ENCODE assay signal across 17 cellular contexts in genomic region chr5:14854806-14855205, GRCh38.
"Had no signal": no experiment of that assay in that cellular context is flagged by ENCODE, and none has a peak within 500 bp of the region (broad histone marks: within the 10 kb centered on the region; RNA-seq: fewer than 3 reads in every experiment).

No MANE protein-coding gene starts in this region.

- DNase-seq: activated CD4-positive, alpha-beta T cell treated with anti-CD3 and anti-CD28 coated beads, Interleukin-2, amount 10 ng/mL, durations not matched to agents 24 days and 14 days; activated CD8-positive, alpha-beta T cell treated with anti-CD3 and anti-CD28 coated beads, Interleukin-2, amount 10 ng/mL, durations not matched to agents 7 days and 5 days; activated gamma-delta T cell; activated naive CD8-positive, alpha-beta T cell treated with anti-CD3 and anti-CD28 coated beads for 36 hours; activated T-cell treated with anti-CD3 and anti-CD28 coated beads, Interleukin-2, amount 50 U/mL, for 48 hours; amygdala; central memory CD4-positive, alpha-beta T cell; effector CD4-positive, alpha-beta T cell; stomach; T-helper 1 cell; T1000; trophoblast cell had no signal

- H3K27me3 ChIP-seq: stomach had no signal

- ATAC-seq: activated CD8-positive, alpha-beta T cell treated with anti-CD3 and anti-CD28 coated beads, Interleukin-2, amount 10 ng/mL, durations not matched to agents 7 days and 5 days; left lobe of liver had no signal

- H3K9me3 Mint-ChIP-seq: activated CD4-positive, alpha-beta T cell treated with anti-CD3 and anti-CD28 coated beads, Interleukin-2, amount 10 ng/mL, durations not matched to agents 24 days and 14 days; activated naive CD8-positive, alpha-beta T cell treated with anti-CD3 and anti-CD28 coated beads for 36 hours; mesothelial cell of epicardium had no signal

- H3K27ac Mint-ChIP-seq: activated CD4-positive, alpha-beta T cell treated with anti-CD3 and anti-CD28 coated beads, Interleukin-2, amount 10 ng/mL, durations not matched to agents 24 days and 14 days; activated CD8-positive, alpha-beta T cell treated with anti-CD3 and anti-CD28 coated beads, Interleukin-2, amount 10 ng/mL, durations not matched to agents 7 days and 5 days; activated naive CD8-positive, alpha-beta T cell treated with anti-CD3 and anti-CD28 coated beads for 36 hours; mesothelial cell of epicardium had no signal

- H3K9me3 ChIP-seq: stomach had no signal

- H3K4me3 ChIP-seq: coronary artery, stomach had no signal

- H3K27me3 Mint-ChIP-seq: activated CD4-positive, alpha-beta T cell treated with anti-CD3 and anti-CD28 coated beads, Interleukin-2, amount 10 ng/mL, durations not matched to agents 24 days and 14 days; activated naive CD8-positive, alpha-beta T cell treated with anti-CD3 and anti-CD28 coated beads for 36 hours had no signal

- H3K27ac ChIP-seq: coronary artery, stomach had no signal

- H3K4me3 Mint-ChIP-seq: activated CD4-positive, alpha-beta T cell treated with anti-CD3 and anti-CD28 coated beads, Interleukin-2, amount 10 ng/mL, durations not matched to agents 24 days and 14 days; activated CD8-positive, alpha-beta T cell treated with anti-CD3 and anti-CD28 coated beads, Interleukin-2, amount 10 ng/mL, durations not matched to agents 7 days and 5 days; activated naive CD8-positive, alpha-beta T cell treated with anti-CD3 and anti-CD28 coated beads for 36 hours; mesothelial cell of epicardium had no signal

- FAIRE-seq: frontal cortex, keratinocyte had no signal
